Comparison of ENCODE assay signal across 19 cellular contexts in the genomic region with DNA sequence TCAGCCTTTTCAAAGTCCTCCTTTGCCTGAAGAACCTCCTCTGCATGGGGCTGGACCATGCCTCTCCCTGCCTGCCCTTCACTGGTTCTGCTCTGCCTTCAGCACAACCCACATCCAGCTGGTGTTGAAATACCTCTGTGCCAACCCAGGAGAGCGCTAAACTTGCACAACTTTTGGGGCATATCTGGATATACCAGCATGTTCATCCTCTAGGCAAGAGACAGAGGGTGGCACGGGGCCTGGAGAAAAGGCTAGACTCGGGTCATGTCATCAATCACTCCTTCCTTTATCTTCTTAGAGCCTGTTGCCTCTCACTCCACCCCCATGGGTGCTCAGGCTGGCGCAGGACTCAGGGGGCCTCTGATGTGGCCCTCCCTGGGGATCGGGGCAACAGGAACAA. TPM values are rescaled to one million over a fixed set of nuclear protein-coding genes. Genes with fewer than 3 reads are reported as not detected.
DNase-seq lines count a peak whose midpoint lies in the region; ATAC-seq, FAIRE-seq and TF ChIP-seq lines count a peak whose summit lies in the region.
"Had no signal": no experiment of that assay in that cellular context is flagged by ENCODE, and none has a peak within 500 bp of the region (broad histone marks: within the 10 kb centered on the region; RNA-seq: fewer than 3 reads in every experiment).

No MANE protein-coding gene starts in this region.

- intact Hi-C loops in K562 (cut with micrococcal nuclease): no loop called here
- intact Hi-C loops in spleen (cut with DNase I; ENCODE audit: low total_unique reads): no loop called here

- no peaks in the 10 kb centered on the region for H3K9me1 ChIP-seq in K562 (ENCODE audit: control insufficient read depth, insufficient read depth, low read length)

- TF ChIP-seq CTCF in K562 (IDR thresholded peaks at IDR 0.05 in 2 of 3, conservative IDR thresholded peaks at IDR 0.05 in 1 of 3; ENCODE audit: insufficient read depth in 2 of 3, low read depth in 1 of 3, low read length in 3 of 3) (no peak), smooth muscle cell (IDR thresholded peaks at IDR 0.05; ENCODE audit: borderline replicate concordance, insufficient read depth, poor library complexity, severe bottlenecking) (no peak), spleen (IDR thresholded peaks at IDR 0.05 in 8 of 11, conservative IDR thresholded peaks at IDR 0.05 in 3 of 11) (no peak)

- H3K9me3 ChIP-seq in K562 (replicated peaks; ENCODE audit: control insufficient read depth, insufficient read depth, low read depth, low read length) (no peaks in the 10 kb centered on the region), smooth muscle cell (replicated peaks; ENCODE audit: low read depth) (no peaks in the 10 kb centered on the region), spleen (no peaks in the 10 kb centered on the region)
- H3K9me3 ChIP-seq: colonic mucosa had no signal

- DNase-seq in NCI-H226: peak; percentile 28
- no peak for DNase-seq in K562 (ENCODE audit: extremely low read depth in 1 of 4, low spot score in 3 of 4)
- peak; percentile 32 for DNase-seq in islet precursor cell
- DNase-seq in smooth muscle cell (lab: John Stamatoyannopoulos, UW; ENCODE audit: unreplicated experiment): no peak
- no peak for DNase-seq in activated effector memory CD4-positive, alpha-beta T cell treated with Interleukin-2 at 50 U/mL for 16 hours
- no peak for DNase-seq in spleen
- DNase-seq in pons (ENCODE audit: low spot score): no peak
- DNase-seq: activated gamma-delta T cell; CD4-positive, CD25-positive, alpha-beta regulatory T cell; colonic mucosa; NCI-H1092; NCI-H774; stimulated activated CD4-positive, alpha-beta T cell treated with anti-CD3 and anti-CD28 coated beads, Interleukin-12 subunit alpha, Interleukin-12 subunit beta, amount 100 ng/mL, for 4 hours; stimulated activated naive CD8-positive, alpha-beta T cell treated with anti-CD3 and anti-CD28 coated beads, Interleukin-15, Interleukin-2, amounts not matched to agents 100 U/mL and 50 U/mL, for 24 hours had no signal

- H3K4me1 ChIP-seq in K562 (replicated peaks in 1 of 2; ENCODE audit: control insufficient read depth in 2 of 2, insufficient read depth in 2 of 2, low read length in 2 of 2): peaks cover 5 to 25% of the 10 kb centered on the region in 2 experiments; a peak in 4 of 5 replicates
- H3K4me1 ChIP-seq in smooth muscle cell (ENCODE audit: low read depth): peaks cover 8% of the 10 kb centered on the region
- H3K4me1 ChIP-seq in spleen: peaks cover 39 to 97% (median 85%) of the 10 kb centered on the region in 6 donors

- WGBS in K562 (ENCODE audit: insufficient coverage, low coverage, missing lambda C conversion rate): 67% methylated on average over 5 of the region's 5 CpGs
- WGBS in smooth muscle cell (ENCODE audit: low lambda C conversion rate): 53% methylated on average over 5 of the region's 5 CpGs
- 51 to 73% (median 62%) methylated on average over 5 of the region's 5 CpGs for WGBS in spleen, 5 donors

- TF ChIP-seq POLR2A in K562 (conservative IDR thresholded peaks at IDR 0.05) (no peak), spleen (IDR thresholded peaks at IDR 0.05) (no peak)

- H3K4me2 ChIP-seq in K562 (ENCODE audit: insufficient read depth, low read length) (no peak overlapping the region), smooth muscle cell (peak overlapping the region; percentile 17)

- H3K79me2 ChIP-seq in K562 (ENCODE audit: control insufficient read depth, insufficient read depth, low read length) (peaks cover 83% of the 10 kb centered on the region), smooth muscle cell (ENCODE audit: low read depth) (peaks cover 78% of the 10 kb centered on the region)

- H3K9ac ChIP-seq in K562 (ENCODE audit: insufficient read depth in 1 of 2, low read depth in 2 of 2, low read length in 2 of 2) (peak overlapping the region in 1 of 2 experiments; percentile 49; a peak in 2 of 4 replicates), smooth muscle cell (ENCODE audit: low read depth) (no peak overlapping the region)
- H3K9ac ChIP-seq: parathyroid adenoma had no signal

- H3K4me3 ChIP-seq in K562 (no peak overlapping the region), smooth muscle cell (no peak overlapping the region), spleen (no peak overlapping the region)
- H3K4me3 ChIP-seq: colonic mucosa had no signal

- in situ Hi-C loops in K562 (cut with MboI): no loop called here

- POLR2A ChIA-PET in K562 (lab: Yijun Ruan, JAX): interaction anchor here (0.9 to 1.6 kb wide), 3 partner anchors 13 to 63 kb away, joined by 3 to 5 read pairs (median 4); no protein-coding TSS in a partner anchor

- no peaks in the 10 kb centered on the region for H3K27me3 ChIP-seq in K562 (ENCODE audit: control insufficient read depth in 2 of 2, insufficient read depth in 2 of 2, low read length in 2 of 2)
- H3K27me3 ChIP-seq in smooth muscle cell (ENCODE audit: low read depth): no peaks in the 10 kb centered on the region
- H3K27me3 ChIP-seq in spleen (replicated peaks in 1 of 7): no peaks in the 10 kb centered on the region
- H3K27me3 ChIP-seq: colonic mucosa had no signal

- H2AFZ ChIP-seq in K562 (ENCODE audit: low read depth, low read length) (no peak overlapping the region), smooth muscle cell (ENCODE audit: low read depth) (no peak overlapping the region)
- H2AFZ ChIP-seq: parathyroid adenoma had no signal

- CTCF ChIA-PET in K562 (lab: Yijun Ruan, JAX; ENCODE audit: low intra/inter-chr PET ratio): no interaction called here

- no TSS peak for BruUV-seq in K562 (replicated peaks; lab: Mats Ljungman, UMichigan)

- H4K20me1 ChIP-seq in K562 (replicated peaks; ENCODE audit: control insufficient read depth, insufficient read depth, low read length) (peaks cover 12% of the 10 kb centered on the region; the same call in 1 of the 2 replicates), smooth muscle cell (ENCODE audit: low read depth) (peaks cover 71% of the 10 kb centered on the region)

- peaks cover 8% of the 10 kb centered on the region for H3F3A ChIP-seq in smooth muscle cell (ENCODE audit: low read depth)

- no peak for TF ChIP-seq RAD21 in K562 (CRISPR knock-in tag; conservative IDR thresholded peaks at IDR 0.05 in 1 of 2, IDR thresholded peaks at IDR 0.05 in 1 of 2)

- H3K36me3 ChIP-seq in K562 (ENCODE audit: control insufficient read depth, insufficient read depth, low read length) (peaks cover 78% of the 10 kb centered on the region; the same call in 2 of the 3 replicates), smooth muscle cell (ENCODE audit: low read depth) (no peaks in the 10 kb centered on the region), spleen (peaks cover 0 to 77% (median 8%) of the 10 kb centered on the region in 6 donors)
- H3K36me3 ChIP-seq: colonic mucosa had no signal

- H3K27ac ChIP-seq in K562 (ENCODE audit: extremely low read depth, low read depth, low read length) (no peak overlapping the region), smooth muscle cell (ENCODE audit: low read depth) (no peak overlapping the region), spleen (peak overlapping the region in 4 of 8 donors; percentile 20 to 94 (median 65))
- H3K27ac ChIP-seq: colonic mucosa, parathyroid adenoma had no signal

- TF ChIP-seq EP300 in K562 (IDR thresholded peaks at IDR 0.05; ENCODE audit: low read length): no peak

- FAIRE-seq in K562 (lab: Jason Lieb, UNC): no peak
- FAIRE-seq: endothelial cell of umbilical vein, keratinocyte had no signal

- ATAC-seq in K562: no peak
- ATAC-seq: activated CD4-positive, CD25-positive, alpha-beta regulatory T cell treated with anti-CD3 and anti-CD28 coated beads, Interleukin-2, amount 50 U/mL, for 24 hours; stimulated activated naive CD8-positive, alpha-beta T cell treated with anti-CD3 and anti-CD28 coated beads, Interleukin-15, Interleukin-2, amounts not matched to agents 100 U/mL and 50 U/mL, for 24 hours had no signal

RNA-seq across cellular contexts. Expression of gene SEMA4B, which starts 4.8 kb away (rescaled TPM):
- 229 and 471 TPM in 2 replicates for total RNA-seq in K562 (2011; cell fraction: chromatin; rRNA removed; ENCODE audit: low replicate concordance)
- 275 and 311 TPM in 2 replicates for total RNA-seq in K562 (2011; cell fraction: nucleolus; rRNA removed)
- total RNA-seq in K562 (2011; cell fraction: nucleoplasm; rRNA removed): 234 and 268 TPM in 2 replicates
- total RNA-seq in K562 (2014; rRNA removed): 11.0 and 38.7 TPM in 2 replicates
- total RNA-seq in K562 (2014; rRNA removed; fragmentation: Illumina TruSeq; extraction: Trizol): 8.5 and 10.7 TPM in 2 replicates
- total RNA-seq in K562 (2015; rRNA removed; fragmentation: Illumina TruSeq; extraction: Trizol): 16.7 and 17.7 TPM in 2 replicates
- 33.6 and 37.9 TPM in 2 replicates for total RNA-seq in K562 (2021)
- 28.8 and 56.9 TPM in 2 replicates for polyA plus RNA-seq in K562 (2011; rRNA removed)
- 31.0 and 40.4 TPM in 2 replicates for polyA plus RNA-seq in K562 (2011; cell fraction: cytosol; rRNA removed)
- 155 and 194 TPM in 2 replicates for polyA plus RNA-seq in K562 (2011; cell fraction: nucleus; rRNA removed)
- polyA plus RNA-seq in K562 (2012): 31.3 and 40.0 TPM in 2 replicates
- polyA plus RNA-seq in K562 (2014; fragmentation: Illumina TruSeq; extraction: Trizol): 10.9 and 16.9 TPM in 2 replicates
- polyA plus RNA-seq in K562 (2014; fragmentation: Nextera tagmentation; extraction: Ambion mirVana): 1 to 10 TPM; 1.3 to 1.5 TPM
- 24.8 and 27.8 TPM in 2 replicates for polyA plus RNA-seq in K562 (2014; rRNA removed)
- 41.6 and 47.9 TPM in 2 replicates for polyA minus RNA-seq in K562 (2011; rRNA and poly(A)+ RNA removed)
- polyA minus RNA-seq in K562 (2011; cell fraction: cytosol; rRNA and poly(A)+ RNA removed): 59.8 and 102 TPM in 2 replicates
- polyA minus RNA-seq in K562 (2011; cell fraction: nucleus; rRNA and poly(A)+ RNA removed): 62.9 and 86.3 TPM in 2 replicates
- total RNA-seq in smooth muscle cell: 26.5 and 29.6 TPM in 2 replicates
- polyA plus RNA-seq in smooth muscle cell: 51.4 and 57.1 TPM in 2 replicates
- total RNA-seq in spleen: 10 to 100 TPM; 57.7 to 90.0 (median 77.0) TPM
- polyA plus RNA-seq in spleen: 10 to 100 TPM; 16.4 to 25.0 (median 16.7) TPM

RNA-seq across cellular contexts. Expression of gene CIB1, which starts 27.9 kb away (rescaled TPM):
- total RNA-seq in K562 (2011; cell fraction: chromatin; rRNA removed; ENCODE audit: low replicate concordance): 14.3 and 33.8 TPM in 2 replicates
- total RNA-seq in K562 (2011; cell fraction: nucleolus; rRNA removed): 35.9 and 36.5 TPM in 2 replicates
- total RNA-seq in K562 (2011; cell fraction: nucleoplasm; rRNA removed): 26.0 and 30.1 TPM in 2 replicates
- total RNA-seq in K562 (2014; rRNA removed) (61.4 and 94.5 TPM in 2 replicates), K562 (2014; rRNA removed; fragmentation: Illumina TruSeq; extraction: Trizol) (46.9 and 49.6 TPM in 2 replicates), K562 (2015; rRNA removed; fragmentation: Illumina TruSeq; extraction: Trizol) (63.4 and 64.5 TPM in 2 replicates), K562 (2021) (106 and 107 TPM in 2 replicates), smooth muscle cell (33.9 and 37.3 TPM in 2 replicates), spleen (10 to 100 TPM; 31.7 to 83.2 (median 77.3) TPM)
- polyA plus RNA-seq in K562 (2011; rRNA removed) (136 and 186 TPM in 2 replicates), K562 (2014; fragmentation: Illumina TruSeq; extraction: Trizol) (107 and 138 TPM in 2 replicates), K562 (2014; fragmentation: Nextera tagmentation; extraction: Ambion mirVana) (10 to 100 TPM; 14.9 to 33.8 TPM), K562 (2014; rRNA removed) (128 and 142 TPM in 2 replicates), smooth muscle cell (110 and 132 TPM in 2 replicates), spleen (100 to 1,000 TPM; 166 to 247 (median 212) TPM)
- polyA plus RNA-seq in K562 (2011; cell fraction: cytosol; rRNA removed): 212 and 302 TPM in 2 replicates
- polyA plus RNA-seq in K562 (2011; cell fraction: nucleus; rRNA removed): 104 and 147 TPM in 2 replicates
- polyA plus RNA-seq in K562 (2012): 132 and 166 TPM in 2 replicates
- 38.2 and 47.4 TPM in 2 replicates for polyA minus RNA-seq in K562 (2011; rRNA and poly(A)+ RNA removed)
- polyA minus RNA-seq in K562 (2011; cell fraction: cytosol; rRNA and poly(A)+ RNA removed): 35.2 and 37.1 TPM in 2 replicates
- 10.0 and 16.9 TPM in 2 replicates for polyA minus RNA-seq in K562 (2011; cell fraction: nucleus; rRNA and poly(A)+ RNA removed)

RNA-seq across cellular contexts. Expression of gene GDPGP1, which starts 28.1 kb away (rescaled TPM):
- 9.0 and 29.0 TPM in 2 replicates for total RNA-seq in K562 (2011; cell fraction: chromatin; rRNA removed; ENCODE audit: low replicate concordance)
- total RNA-seq in K562 (2011; cell fraction: nucleolus; rRNA removed): 29.9 and 32.4 TPM in 2 replicates
- total RNA-seq in K562 (2011; cell fraction: nucleoplasm; rRNA removed): 18.3 and 18.8 TPM in 2 replicates
- total RNA-seq in K562 (2014; rRNA removed): 3.9 and 4.0 TPM in 2 replicates
- 2.8 and 3.0 TPM in 2 replicates for total RNA-seq in K562 (2014; rRNA removed; fragmentation: Illumina TruSeq; extraction: Trizol)
- 2.4 and 3.0 TPM in 2 replicates for total RNA-seq in K562 (2015; rRNA removed; fragmentation: Illumina TruSeq; extraction: Trizol)
- total RNA-seq in K562 (2021): 6.0 and 6.1 TPM in 2 replicates
- 3.7 and 4.0 TPM in 2 replicates for polyA plus RNA-seq in K562 (2011; rRNA removed)
- 1.4 and 2.7 TPM in 2 replicates for polyA plus RNA-seq in K562 (2011; cell fraction: cytosol; rRNA removed)
- polyA plus RNA-seq in K562 (2011; cell fraction: nucleus; rRNA removed): 9.9 and 12.7 TPM in 2 replicates
- polyA plus RNA-seq in K562 (2012): 2.3 and 4.2 TPM in 2 replicates
- polyA plus RNA-seq in K562 (2014; fragmentation: Illumina TruSeq; extraction: Trizol): 1.2 and 2.0 TPM in 2 replicates
- polyA plus RNA-seq in K562 (2014; fragmentation: Nextera tagmentation; extraction: Ambion mirVana): under 1 TPM; 0.78 to 0.92 TPM
- 2.6 and 3.3 TPM in 2 replicates for polyA plus RNA-seq in K562 (2014; rRNA removed)
- 7.1 and 7.7 TPM in 2 replicates for polyA minus RNA-seq in K562 (2011; rRNA and poly(A)+ RNA removed)
- polyA minus RNA-seq in K562 (2011; cell fraction: cytosol; rRNA and poly(A)+ RNA removed): 6.0 and 7.6 TPM in 2 replicates
- polyA minus RNA-seq in K562 (2011; cell fraction: nucleus; rRNA and poly(A)+ RNA removed): 13.9 and 15.4 TPM in 2 replicates
- 0.09 and 0.40 TPM in 2 replicates for total RNA-seq in smooth muscle cell
- 0.21 and 1.2 TPM in 2 replicates for polyA plus RNA-seq in smooth muscle cell
- total RNA-seq in spleen: 10 to 100 TPM in 3 of 7 donors, 1 to 10 TPM in 4; 7.3 to 13.4 (median 9.9) TPM
- polyA plus RNA-seq in spleen: 1 to 10 TPM; 1.9 to 4.3 (median 3.2) TPM

RNA-seq across cellular contexts. Expression of gene TTLL13, which starts 43.5 kb away (rescaled TPM):
- 1.1 and 1.4 TPM in 2 replicates for total RNA-seq in K562 (2011; cell fraction: chromatin; rRNA removed; ENCODE audit: low replicate concordance)
- total RNA-seq in K562 (2011; cell fraction: nucleolus; rRNA removed): 0.53 and 0.83 TPM in 2 replicates
- 0.37 and 0.76 TPM in 2 replicates for total RNA-seq in K562 (2011; cell fraction: nucleoplasm; rRNA removed)
- total RNA-seq in K562 (2014; rRNA removed) (0.04 TPM in 1 of 2 replicates, not detected in the other), K562 (2014; rRNA removed; fragmentation: Illumina TruSeq; extraction: Trizol) (0.10 and 0.22 TPM in 2 replicates), K562 (2015; rRNA removed; fragmentation: Illumina TruSeq; extraction: Trizol) (0.11 TPM in 1 of 2 replicates, not detected in the other), K562 (2021) (0.11 and 0.36 TPM in 2 replicates), smooth muscle cell (0.36 TPM in 1 of 2 replicates, not detected in the other), spleen (1 to 10 TPM in 1 of 7 donors, under 1 TPM in 3, not detected in 3; 0.14 to 1.8 (median 0.35) TPM)
- polyA plus RNA-seq in K562 (2011; rRNA removed) (0.20 and 0.24 TPM in 2 replicates), K562 (2014; fragmentation: Illumina TruSeq; extraction: Trizol) (0.12 TPM in 1 of 2 replicates, not detected in the other), K562 (2014; fragmentation: Nextera tagmentation; extraction: Ambion mirVana) (under 1 TPM; 0.10 to 0.17 TPM), K562 (2014; rRNA removed) (0.05 TPM in 1 of 2 replicates, not detected in the other), smooth muscle cell (0.15 and 0.19 TPM in 2 replicates), spleen (under 1 TPM; 0.03 to 0.17 (median 0.10) TPM)
- 0.22 and 0.24 TPM in 2 replicates for polyA plus RNA-seq in K562 (2011; cell fraction: cytosol; rRNA removed)
- 0.49 and 0.74 TPM in 2 replicates for polyA plus RNA-seq in K562 (2011; cell fraction: nucleus; rRNA removed)
- polyA plus RNA-seq in K562 (2012): 0.17 and 0.55 TPM in 2 replicates
- 0.28 and 0.51 TPM in 2 replicates for polyA minus RNA-seq in K562 (2011; rRNA and poly(A)+ RNA removed)
- not detected in 2 replicates for polyA minus RNA-seq in K562 (2011; cell fraction: cytosol; rRNA and poly(A)+ RNA removed)
- 0.22 and 0.40 TPM in 2 replicates for polyA minus RNA-seq in K562 (2011; cell fraction: nucleus; rRNA and poly(A)+ RNA removed)
- total RNA-seq: aorta, endothelial cell of umbilical vein had no signal
- polyA plus RNA-seq: aorta had no signal

RNA-seq across cellular contexts. Expression of gene NGRN, which starts 59.6 kb away (rescaled TPM):
- 23.0 and 24.9 TPM in 2 replicates for total RNA-seq in K562 (2011; cell fraction: chromatin; rRNA removed; ENCODE audit: low replicate concordance)
- 17.9 and 20.5 TPM in 2 replicates for total RNA-seq in K562 (2011; cell fraction: nucleolus; rRNA removed)
- 24.8 and 26.5 TPM in 2 replicates for total RNA-seq in K562 (2011; cell fraction: nucleoplasm; rRNA removed)
- total RNA-seq in K562 (2014; rRNA removed) (69.5 and 73.4 TPM in 2 replicates), K562 (2014; rRNA removed; fragmentation: Illumina TruSeq; extraction: Trizol) (54.9 and 58.8 TPM in 2 replicates), K562 (2015; rRNA removed; fragmentation: Illumina TruSeq; extraction: Trizol) (60.0 and 61.5 TPM in 2 replicates), K562 (2021) (64.6 and 66.5 TPM in 2 replicates), smooth muscle cell (51.1 and 54.8 TPM in 2 replicates), spleen (10 to 100 TPM; 45.3 to 52.6 (median 46.8) TPM)
- polyA plus RNA-seq in K562 (2011; rRNA removed) (57.5 and 62.8 TPM in 2 replicates), K562 (2014; fragmentation: Illumina TruSeq; extraction: Trizol) (47.9 and 56.5 TPM in 2 replicates), K562 (2014; fragmentation: Nextera tagmentation; extraction: Ambion mirVana) (10 to 100 TPM; 14.0 to 21.0 TPM), K562 (2014; rRNA removed) (64.5 and 70.3 TPM in 2 replicates), smooth muscle cell (70.3 and 71.5 TPM in 2 replicates), spleen (10 to 100 TPM; 27.2 to 53.2 (median 38.0) TPM)
- polyA plus RNA-seq in K562 (2011; cell fraction: cytosol; rRNA removed): 45.8 and 48.7 TPM in 2 replicates
- polyA plus RNA-seq in K562 (2011; cell fraction: nucleus; rRNA removed): 21.4 and 27.0 TPM in 2 replicates
- 49.2 and 50.7 TPM in 2 replicates for polyA plus RNA-seq in K562 (2012)
- 37.7 and 38.0 TPM in 2 replicates for polyA minus RNA-seq in K562 (2011; rRNA and poly(A)+ RNA removed)
- polyA minus RNA-seq in K562 (2011; cell fraction: cytosol; rRNA and poly(A)+ RNA removed): 18.5 and 20.3 TPM in 2 replicates
- polyA minus RNA-seq in K562 (2011; cell fraction: nucleus; rRNA and poly(A)+ RNA removed): 8.5 and 11.4 TPM in 2 replicates

Comparison
In these comparisons a context has a peak if more than half of its experiments do, and no peak if none do; other contexts are left out.
1. DNase-seq: peak in NCI-H226 (single experiment) and islet precursor cell (single experiment); none in K562 (0 of 4), smooth muscle cell (single experiment), activated effector memory CD4-positive, alpha-beta T cell treated with Interleukin-2 at 50 U/mL for 16 hours (single experiment), spleen (single experiment) and pons (single experiment).